Comparison of ENCODE assay signal across 8 cellular contexts in the genomic region with DNA sequence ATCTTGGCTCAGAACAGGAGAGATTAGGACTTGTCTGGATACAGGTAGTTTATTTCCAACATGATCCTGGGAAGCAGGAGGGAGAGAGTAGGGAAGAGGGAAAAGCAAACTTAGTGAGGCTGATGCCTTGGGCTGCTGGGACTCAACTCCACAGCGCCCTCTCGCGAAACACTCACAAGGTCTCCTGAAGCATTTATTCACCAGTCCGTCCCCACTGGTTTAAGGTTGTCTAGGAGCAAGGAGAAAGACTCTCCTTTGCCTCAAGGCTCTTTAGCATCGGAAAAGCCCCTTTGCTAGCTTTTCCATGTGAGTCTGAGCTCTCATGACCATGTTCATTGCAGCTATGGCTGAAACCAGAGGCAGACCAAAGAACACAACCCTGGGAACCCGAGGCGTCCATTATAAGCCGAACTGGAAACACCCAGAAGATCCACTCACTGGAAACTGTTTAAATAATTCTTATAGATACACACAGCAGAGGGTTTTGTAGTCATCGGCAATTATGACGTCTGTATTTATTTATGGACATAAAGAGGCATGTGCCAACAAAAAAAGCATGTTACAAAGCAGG.
DNase-seq lines count a peak whose midpoint lies in the region; ATAC-seq and TF ChIP-seq lines count a peak whose summit lies in the region.

No MANE protein-coding gene starts in this region.

- peaks cover 12% of the 10 kb centered on the region for H3K4me1 ChIP-seq in foreskin keratinocyte

- TF ChIP-seq CTCF in GM10266 (IDR thresholded peaks at IDR 0.05; ENCODE audit: control insufficient read depth, insufficient read depth, low read depth, missing control alignments), result peak; percentile 63
- TF ChIP-seq CTCF in foreskin keratinocyte (conservative IDR thresholded peaks at IDR 0.05), result peak; percentile 79

- ATAC-seq in foreskin keratinocyte (peak; percentile 93), HG02759 (IDR thresholded peaks at IDR 0.05; ENCODE audit: unreplicated experiment) (no peak), HG03432 (IDR thresholded peaks at IDR 0.05; ENCODE audit: unreplicated experiment) (no peak)

- DNase-seq in GM10266 (ENCODE audit: extremely low spot score) (peak; percentile 32), MV-4-11 (lab: John Stamatoyannopoulos, UW) (peak; percentile 28), foreskin keratinocyte (peak; percentile 43 to 77), nucleus accumbens (lab: John Stamatoyannopoulos, UW) (peak in 41 of 56 donors; percentile 2 to 72 (median 25)), NCI-H524 (lab: John Stamatoyannopoulos, UW) (no peak)
- peak; percentile 23 for DNase-seq in activated T-cell treated with anti-CD3 and anti-CD28 coated beads, Interleukin-2, amount 50 U/mL, for 1 hour

- H3K27ac ChIP-seq in foreskin keratinocyte, result no peak overlapping the region

- H3K27me3 ChIP-seq in foreskin keratinocyte, result no peaks in the 10 kb centered on the region

Comparison
In these comparisons a context has a peak if more than half of its experiments do, and no peak if none do; other contexts are left out.
1. DNase-seq: peak in GM10266 (single experiment), MV-4-11 (single experiment), activated T-cell treated with anti-CD3 and anti-CD28 coated beads, Interleukin-2, amount 50 U/mL, for 1 hour (single experiment), foreskin keratinocyte (2 of 2) and nucleus accumbens (41 of 56); none in NCI-H524 (0 of 2).